7 cellular contexts compared by ENCODE assay signal in genomic region chr12:52410760-52411159, GRCh38. TPM values are rescaled to one million over a fixed set of nuclear protein-coding genes. Genes with fewer than 3 reads are reported as not detected.
"Had no signal": no experiment of that assay in that cellular context is flagged by ENCODE, and none has a peak within 500 bp of the region (broad histone marks: within the 10 kb centered on the region; RNA-seq: fewer than 3 reads in every experiment).

No MANE protein-coding gene starts in this region.

RNA-seq across cellular contexts. Expression of gene KRT82, which starts 4.6 kb away (rescaled TPM):
- total RNA-seq: GM23338, H1, H9, HepG2, HFFc6, HT1080 had no signal
- polyA plus RNA-seq: GM23338, H1, HepG2, IgD-negative memory B cell had no signal

RNA-seq across cellular contexts. Expression of gene KRT75, which starts 23.4 kb away (rescaled TPM):
- total RNA-seq: GM23338, H1, H9, HepG2, HFFc6, HT1080 had no signal
- polyA plus RNA-seq: GM23338, H1, HepG2, IgD-negative memory B cell had no signal

RNA-seq across cellular contexts. Expression of gene KRT84, which starts 25.3 kb away (rescaled TPM):
- total RNA-seq: GM23338, H1, H9, HepG2, HFFc6, HT1080 had no signal
- polyA plus RNA-seq: GM23338, H1, HepG2, IgD-negative memory B cell had no signal

RNA-seq across cellular contexts. Expression of gene KRT6B, which starts 41.2 kb away (rescaled TPM):
- total RNA-seq: GM23338, H1, H9, HepG2, HFFc6, HT1080 had no signal
- polyA plus RNA-seq: GM23338, H1, HepG2, IgD-negative memory B cell had no signal

RNA-seq across cellular contexts. Expression of gene KRT85, which starts 43.5 kb away (rescaled TPM):
- total RNA-seq: GM23338, H1, H9, HepG2, HFFc6, HT1080 had no signal
- polyA plus RNA-seq: GM23338, H1, HepG2, IgD-negative memory B cell had no signal
